21 cellular contexts compared by ENCODE assay signal in the genomic region with DNA sequence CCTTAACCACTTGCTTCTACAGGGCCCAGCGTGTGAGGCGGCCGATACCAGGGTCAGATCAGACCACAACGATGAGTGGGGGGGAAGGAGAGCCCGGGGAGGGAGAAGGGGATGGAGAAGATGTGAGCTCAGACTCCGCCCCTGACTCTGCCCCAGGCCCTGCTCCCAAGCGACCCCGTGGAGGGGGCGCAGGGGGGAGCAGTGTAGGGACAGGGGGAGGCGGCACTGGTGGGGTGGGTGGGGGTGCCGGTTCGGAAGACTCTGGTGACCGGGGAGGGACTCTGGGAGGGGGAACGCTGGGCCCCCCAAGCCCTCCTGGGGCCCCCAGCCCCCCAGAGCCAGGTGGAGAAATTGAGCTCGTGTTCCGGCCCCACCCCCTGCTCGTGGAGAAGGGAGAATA.
"Had no signal": no experiment of that assay in that cellular context is flagged by ENCODE, and none has a peak within 500 bp of the region (broad histone marks: within the 10 kb centered on the region; RNA-seq: fewer than 3 reads in every experiment).

No MANE protein-coding gene starts in this region.

- H3K4me3 Mint-ChIP-seq: endodermal cell; mesothelial cell of epicardium; natural killer cell; stimulated activated memory B cell treated with anti-CD40 and anti-IgM and Interleukin-4, amounts not matched to agents 10 μg/mL and 1 μg/mL and 100 μg/mL, for 72 hours; stimulated activated naive CD8-positive, alpha-beta T cell treated with anti-CD3 and anti-CD28 coated beads, Interleukin-15, Interleukin-2, amounts not matched to agents 100 ng/mL and 50 ng/mL, for 24 hours had no signal

- H3K9me3 ChIP-seq: colonic mucosa, psoas muscle, right lobe of liver, tibial artery, upper lobe of left lung, uterus had no signal

- H3K4me3 ChIP-seq: colonic mucosa, hepatocyte, psoas muscle, right lobe of liver, tibial artery, upper lobe of left lung, uterus had no signal

- H3K36me3 Mint-ChIP-seq: natural killer cell had no signal

- FAIRE-seq: endothelial cell of umbilical vein had no signal

- H3K27ac Mint-ChIP-seq: endodermal cell; mesothelial cell of epicardium; natural killer cell; stimulated activated memory B cell treated with anti-CD40 and anti-IgM and Interleukin-4, amounts not matched to agents 10 μg/mL and 1 μg/mL and 100 μg/mL, for 72 hours; stimulated activated naive CD8-positive, alpha-beta T cell treated with anti-CD3 and anti-CD28 coated beads, Interleukin-15, Interleukin-2, amounts not matched to agents 100 ng/mL and 50 ng/mL, for 24 hours had no signal

- H3K27ac ChIP-seq: colonic mucosa, foreskin keratinocyte, hepatocyte, psoas muscle, right lobe of liver, tibial artery, upper lobe of left lung, uterus had no signal

- H3K36me3 ChIP-seq: colonic mucosa, uterus had no signal

- H3K9me3 Mint-ChIP-seq: endodermal cell; mesothelial cell of epicardium; natural killer cell; stimulated activated memory B cell treated with anti-CD40 and anti-IgM and Interleukin-4, amounts not matched to agents 10 μg/mL and 1 μg/mL and 100 μg/mL, for 72 hours; stimulated activated naive CD8-positive, alpha-beta T cell treated with anti-CD3 and anti-CD28 coated beads, Interleukin-15, Interleukin-2, amounts not matched to agents 100 ng/mL and 50 ng/mL, for 24 hours had no signal

- H3K27me3 ChIP-seq: colonic mucosa, right lobe of liver, tibial artery, upper lobe of left lung, uterus had no signal

- ATAC-seq: foreskin keratinocyte; left colon; natural killer cell; psoas muscle; right lobe of liver; stimulated activated memory B cell treated with anti-CD40 and anti-IgM and Interleukin-4, amounts not matched to agents 10 μg/mL and 1 μg/mL and 100 μg/mL, for 72 hours had no signal

- DNase-seq: colonic mucosa; effector CD4-positive, alpha-beta T cell; erythroblast; foreskin keratinocyte; head of caudate nucleus; left colon; mammary epithelial cell; natural killer cell; psoas muscle; retina; stimulated activated CD4-positive, alpha-beta T cell treated with anti-CD3 and anti-CD28 coated beads, Interleukin-4, amount 100 ng/mL, for 24 hours; upper lobe of left lung had no signal

- H3K4me1 ChIP-seq: colonic mucosa, uterus had no signal
